Comparison of ENCODE assay signal across 12 cellular contexts in genomic region chr5:151676719-151677118, GRCh38. TPM values are rescaled to one million over a fixed set of nuclear protein-coding genes. Genes with fewer than 3 reads are reported as not detected.
DNase-seq lines count a peak whose midpoint lies in the region; ATAC-seq and TF ChIP-seq lines count a peak whose summit lies in the region.
"Had no signal": no experiment of that assay in that cellular context is flagged by ENCODE, and none has a peak within 500 bp of the region (broad histone marks: within the 10 kb centered on the region; RNA-seq: fewer than 3 reads in every experiment).

No MANE protein-coding gene starts in this region.

- H3K27ac ChIP-seq in layer of hippocampus (ENCODE audit: low read depth, low read length) (peak overlapping the region; percentile 65), skin epidermis (peak overlapping the region in 20 of 21 experiments; percentile 33 to 96 (median 64))

- H3K27ac Mint-ChIP-seq in HFFc6, result peak overlapping the region; percentile 99

- ATAC-seq in GM21737 (IDR thresholded peaks at IDR 0.05; ENCODE audit: unreplicated experiment), result no peak
- ATAC-seq in HG03378 (IDR thresholded peaks at IDR 0.05; ENCODE audit: unreplicated experiment), result no peak

- DNase-seq in HFFc6 (no peak), cardiac fibroblast (ENCODE audit: low read depth in 2 of 2) (peak; percentile 54 to 78), T-helper 1 cell (no peak), NCI-H1092 treated with DMSO at 0.1 percent for 48 hours (lab: John Stamatoyannopoulos, UW) (no peak)
- DNase-seq: activated T-cell treated with anti-CD3 and anti-CD28 coated beads, Interleukin-2, amount 50 U/mL, for 1 hour; central memory CD4-positive, alpha-beta T cell; NCI-H1694 treated with DMSO at 0.1 percent for 48 hours; occipital lobe had no signal

- no peaks in the 10 kb centered on the region for H3K27me3 ChIP-seq in layer of hippocampus (ENCODE audit: control insufficient read depth, insufficient read depth, low read length)

- peaks cover 25% of the 10 kb centered on the region for H3K27me3 Mint-ChIP-seq in HFFc6 (ENCODE audit: insufficient read depth)

- peaks cover 100% of the 10 kb centered on the region for H3K4me1 Mint-ChIP-seq in HFFc6 (ENCODE audit: low read depth)

- H3K4me3 Mint-ChIP-seq in HFFc6, result peak overlapping the region; percentile 99

- TF ChIP-seq CTCF in HFFc6 (IDR thresholded peaks at IDR 0.05) (no peak), cardiac fibroblast (IDR thresholded peaks at IDR 0.05; ENCODE audit: low read depth, low read length) (no peak)

- H3K9me3 Mint-ChIP-seq in HFFc6, result no peaks in the 10 kb centered on the region

- H3K36me3 Mint-ChIP-seq in HFFc6 (ENCODE audit: low read depth), result peaks cover 84% of the 10 kb centered on the region

- no peak overlapping the region for H3K4me3 ChIP-seq in cardiac fibroblast (replicated peaks in 1 of 2; ENCODE audit: low read depth in 2 of 2, low read length in 2 of 2)
- no peak overlapping the region for H3K4me3 ChIP-seq in skin epidermis

RNA-seq across cellular contexts. Expression of gene SPARC, which starts 10.0 kb away (rescaled TPM):
- 1,000 to 10,000 TPM; 3,729 to 5,836 (median 4,094) TPM for total RNA-seq in HFFc6 (2021; fragmentation: NEBNext Ultra II Directional; extraction: Animal tissue kit (Norgen Biotek cat#: 25700))

Comparison
In these comparisons a context has a peak if more than half of its experiments do, and no peak if none do; other contexts are left out.
1. DNase-seq: peak in cardiac fibroblast (2 of 2); none in HFFc6 (single experiment), T-helper 1 cell (0 of 5) and NCI-H1092 treated with DMSO at 0.1 percent for 48 hours (single experiment).